8 cellular contexts compared by ENCODE assay signal in genomic region chr15:39629376-39629775, GRCh38. TPM values are rescaled to one million over a fixed set of nuclear protein-coding genes. Genes with fewer than 3 reads are reported as not detected.
DNase-seq lines count a peak whose midpoint lies in the region; ATAC-seq and TF ChIP-seq lines count a peak whose summit lies in the region.

No MANE protein-coding gene starts in this region.

- no peak overlapping the region for H3K4me3 Mint-ChIP-seq in activated CD4-positive, alpha-beta T cell treated with anti-CD3 and anti-CD28 coated beads, Interleukin-2, amount 10 ng/mL, durations not matched to agents 7 days and 5 days

- no peak for TF ChIP-seq POLR2A in suprapubic skin (IDR thresholded peaks at IDR 0.05)

- no peaks in the 10 kb centered on the region for H3K36me3 ChIP-seq in suprapubic skin
- H3K36me3 ChIP-seq in osteoblast (ENCODE audit: insufficient read depth, low read length) = no peaks in the 10 kb centered on the region

- H3K4me2 ChIP-seq in osteoblast (ENCODE audit: insufficient read depth, low read length) = no peak overlapping the region

- H3K4me3 ChIP-seq in choroid plexus epithelial cell (ENCODE audit: low read depth, low read length) (no peak overlapping the region), suprapubic skin (no peak overlapping the region), osteoblast (ENCODE audit: insufficient read depth, low read length) (no peak overlapping the region)

- 76% methylated on average over 5 of the region's 5 CpGs for WGBS in suprapubic skin

- no peak overlapping the region for H3K27ac ChIP-seq in suprapubic skin
- H3K27ac ChIP-seq in osteoblast (ENCODE audit: low read depth, low read length) = no peak overlapping the region

- POLR2A ChIA-PET in activated CD4-positive, alpha-beta T cell treated with anti-CD3 and anti-CD28 coated beads, Interleukin-2, amount 10 ng/mL, durations not matched to agents 7 days and 5 days (lab: Charles Lee) = no interaction called here

- TF ChIP-seq CTCF in choroid plexus epithelial cell (conservative IDR thresholded peaks at IDR 0.05; ENCODE audit: low read depth, low read length) (no peak), suprapubic skin (IDR thresholded peaks at IDR 0.05) (no peak), osteoblast (IDR thresholded peaks at IDR 0.05; ENCODE audit: extremely low read depth, low read depth, low read length) (no peak)

- no peaks in the 10 kb centered on the region for H3K9me3 ChIP-seq in suprapubic skin
- no peaks in the 10 kb centered on the region for H3K9me3 ChIP-seq in osteoblast (ENCODE audit: low read depth, low read length)

- ATAC-seq in HG03432 (IDR thresholded peaks at IDR 0.05; ENCODE audit: unreplicated experiment) (peak; percentile 42), HG03025 (IDR thresholded peaks at IDR 0.05; ENCODE audit: low FRiP score, unreplicated experiment) (no peak), HG03378 (IDR thresholded peaks at IDR 0.05; ENCODE audit: unreplicated experiment) (no peak)

- peaks cover 70% of the 10 kb centered on the region for H3K4me1 Mint-ChIP-seq in activated CD4-positive, alpha-beta T cell treated with anti-CD3 and anti-CD28 coated beads, Interleukin-2, amount 10 ng/mL, durations not matched to agents 7 days and 5 days

- no peaks in the 10 kb centered on the region for H3K27me3 Mint-ChIP-seq in activated CD4-positive, alpha-beta T cell treated with anti-CD3 and anti-CD28 coated beads, Interleukin-2, amount 10 ng/mL, durations not matched to agents 7 days and 5 days

- DNase-seq in activated CD4-positive, alpha-beta T cell treated with anti-CD3 and anti-CD28 coated beads, Interleukin-2, amount 10 ng/mL, durations not matched to agents 7 days and 5 days = peak; percentile 58
- DNase-seq in choroid plexus epithelial cell (ENCODE audit: low read depth) = peak; percentile 67
- peak; percentile 31 to 41 for DNase-seq in stimulated activated CD4-positive, alpha-beta T cell treated with anti-CD3 and anti-CD28 coated beads, Interleukin-4, amount 100 ng/mL, for 48 hours (ENCODE audit: low read depth in 2 of 2)
- DNase-seq in suprapubic skin (ENCODE audit: low spot score in 2 of 2) = no peak
- DNase-seq in osteoblast (ENCODE audit: insufficient read length, low spot score, missing footprints) = no peak

- CTCF ChIA-PET in activated CD4-positive, alpha-beta T cell treated with anti-CD3 and anti-CD28 coated beads, Interleukin-2, amount 10 ng/mL, durations not matched to agents 7 days and 5 days (lab: Charles Lee) = interaction anchor here (0.8 to 2.4 kb wide), 5 partner anchors 8 to 930 kb away, joined by 3 to 5 read pairs (median 4); no protein-coding TSS in a partner anchor

- H3K27ac Mint-ChIP-seq in activated CD4-positive, alpha-beta T cell treated with anti-CD3 and anti-CD28 coated beads, Interleukin-2, amount 10 ng/mL, durations not matched to agents 7 days and 5 days = peak overlapping the region; percentile 91

- no peak overlapping the region for H2AFZ ChIP-seq in osteoblast (ENCODE audit: low read length)

- H3K27me3 ChIP-seq in suprapubic skin (no peaks in the 10 kb centered on the region), osteoblast (ENCODE audit: insufficient read depth, low read length) (no peaks in the 10 kb centered on the region)

- peaks cover 28% of the 10 kb centered on the region for H3K9me3 Mint-ChIP-seq in activated CD4-positive, alpha-beta T cell treated with anti-CD3 and anti-CD28 coated beads, Interleukin-2, amount 10 ng/mL, durations not matched to agents 7 days and 5 days

- H3K36me3 Mint-ChIP-seq in activated CD4-positive, alpha-beta T cell treated with anti-CD3 and anti-CD28 coated beads, Interleukin-2, amount 10 ng/mL, durations not matched to agents 7 days and 5 days (ENCODE audit: low read depth) = peaks cover 50% of the 10 kb centered on the region

- H3K4me1 ChIP-seq in suprapubic skin = peaks cover 30% of the 10 kb centered on the region
- peaks cover 26% of the 10 kb centered on the region for H3K4me1 ChIP-seq in osteoblast (ENCODE audit: insufficient read depth, low read length)

- H3K79me2 ChIP-seq in osteoblast (ENCODE audit: insufficient read depth, low read length) = no peaks in the 10 kb centered on the region

- H4K20me1 ChIP-seq in osteoblast (ENCODE audit: insufficient read depth, low read length) = no peaks in the 10 kb centered on the region

- no peak for TF ChIP-seq EP300 in suprapubic skin (IDR thresholded peaks at IDR 0.05)

RNA-seq across cellular contexts. Expression of gene THBS1, which starts 48.5 kb away (rescaled TPM):
- 1 to 10 TPM in 1 of 2 experiments, under 1 TPM in 1; 0.40 to 1.1 TPM for total RNA-seq in activated CD4-positive, alpha-beta T cell treated with anti-CD3 and anti-CD28 coated beads, Interleukin-2, amount 10 ng/mL, durations not matched to agents 7 days and 5 days
- total RNA-seq in suprapubic skin (100 to 1,000 TPM in 1 of 4 donors, 10 to 100 TPM in 3; 82.0 to 396 (median 89.6) TPM), osteoblast (6,477 and 8,941 TPM in 2 replicates)

Comparison
In these comparisons a context has a peak if more than half of its experiments do, and no peak if none do; other contexts are left out.
1. DNase-seq: peak in activated CD4-positive, alpha-beta T cell treated with anti-CD3 and anti-CD28 coated beads, Interleukin-2, amount 10 ng/mL, durations not matched to agents 7 days and 5 days (single experiment), choroid plexus epithelial cell (single experiment) and stimulated activated CD4-positive, alpha-beta T cell treated with anti-CD3 and anti-CD28 coated beads, Interleukin-4, amount 100 ng/mL, for 48 hours (2 of 2); none in suprapubic skin (0 of 2) and osteoblast (single experiment).
2. RNA of gene THBS1, which starts 48.5 kb away (total RNA-seq): 6,477 to 8,941 TPM in osteoblast and 82.0 to 396 TPM in suprapubic skin; 0.40 to 1.1 TPM in activated CD4-positive, alpha-beta T cell treated with anti-CD3 and anti-CD28 coated beads, Interleukin-2, amount 10 ng/mL, durations not matched to agents 7 days and 5 days; every median in the first group is over 10 times any median in the second.